Comparison of ENCODE assay signal across 39 cellular contexts in genomic region chr3:184192889-184193288, GRCh38. TPM values are rescaled to one million over a fixed set of nuclear protein-coding genes. Genes with fewer than 3 reads are reported as not detected.
"Had no signal": no experiment of that assay in that cellular context is flagged by ENCODE, and none has a peak within 500 bp of the region (broad histone marks: within the 10 kb centered on the region; RNA-seq: fewer than 3 reads in every experiment).

No MANE protein-coding gene starts in this region.

- DNase-seq: activated B cell treated with CpG ODN at 0.5 μM for 24 hours; activated CD4-positive, alpha-beta memory T cell treated with anti-CD3 and anti-CD28 coated beads for 36 hours; activated CD4-positive, alpha-beta T cell treated with anti-CD3 and anti-CD28 coated beads for 48 hours; activated CD8-positive, alpha-beta memory T cell treated with anti-CD3 and anti-CD28 coated beads, Interleukin-2, amount 10 ng/mL, durations not matched to agents 7 days and 5 days; activated CD8-positive, alpha-beta memory T cell treated with anti-CD3 and anti-CD28 coated beads, Interleukin-2, amount 50 U/mL, for 4 hours; activated CD8-positive, alpha-beta T cell treated with anti-CD3 and anti-CD28 coated beads, Interleukin-2, amount 10 ng/mL, durations not matched to agents 7 days and 5 days; activated effector memory CD4-positive, alpha-beta T cell treated with Interleukin-2 at 50 U/mL for 16 hours; activated gamma-delta T cell treated with Interleukin-2 at 50 U/mL for 16 hours; activated naive CD4-positive, alpha-beta T cell treated with anti-CD3 and anti-CD28 coated beads, Interleukin-2, amount 50 U/mL, for 16 hours; activated naive CD4-positive, alpha-beta T cell treated with Interleukin-2 at 50 U/mL for 16 hours; activated T-cell treated with anti-CD3 and anti-CD28 coated beads, Interleukin-2, amount 50 U/mL, for 4 hours; cortex of kidney; dermis blood vessel endothelial cell; effector CD4-positive, alpha-beta T cell; effector memory CD8-positive, alpha-beta T cell; esophagus squamous epithelium; foreskin melanocyte; heart right ventricle; SW 1271; T-helper 1 cell; T-helper 17 cell; T1000; WERI-Rb-1 had no signal

- H3K27me3 ChIP-seq: ascending aorta, breast epithelium, esophagus squamous epithelium, gastroesophageal sphincter, heart right ventricle had no signal

- H3K27me3 Mint-ChIP-seq: activated B cell treated with CpG ODN at 0.5 μM for 24 hours; activated CD4-positive, alpha-beta memory T cell treated with anti-CD3 and anti-CD28 coated beads for 36 hours; activated CD8-positive, alpha-beta memory T cell treated with anti-CD3 and anti-CD28 coated beads, Interleukin-2, amount 10 ng/mL, durations not matched to agents 7 days and 5 days; activated naive CD8-positive, alpha-beta T cell; activated T-helper 17 cell treated with anti-CD3 and anti-CD28 coated beads, Interleukin-2, amount 50 U/mL, for 72 hours; brain; central memory CD8-positive, alpha-beta T cell; effector memory CD8-positive, alpha-beta T cell; T-helper 17 cell had no signal

- H3K9me3 ChIP-seq: ascending aorta, breast epithelium, esophagus squamous epithelium, gastroesophageal sphincter, heart right ventricle had no signal

- H3K4me1 ChIP-seq: ascending aorta had no signal

- H3K4me1 Mint-ChIP-seq: activated T-helper 17 cell treated with anti-CD3 and anti-CD28 coated beads, Interleukin-2, amount 50 U/mL, for 72 hours had no signal

- H3K27ac Mint-ChIP-seq: activated B cell treated with CpG ODN at 0.5 μM for 24 hours; activated CD4-positive, alpha-beta memory T cell treated with anti-CD3 and anti-CD28 coated beads for 36 hours; activated CD8-positive, alpha-beta memory T cell treated with anti-CD3 and anti-CD28 coated beads, Interleukin-2, amount 10 ng/mL, durations not matched to agents 7 days and 5 days; activated CD8-positive, alpha-beta T cell treated with anti-CD3 and anti-CD28 coated beads, Interleukin-2, amount 10 ng/mL, durations not matched to agents 7 days and 5 days; activated naive CD8-positive, alpha-beta T cell; activated T-helper 17 cell treated with anti-CD3 and anti-CD28 coated beads, Interleukin-2, amount 50 U/mL, for 72 hours; brain; T-helper 17 cell; T-helper 2 cell treated with Interferon-gamma antibody and Interleukin-4, amounts not matched to agents 5 μg/mL and 100 μg/mL, for 36 hours had no signal

- H3K4me3 ChIP-seq: ascending aorta, breast epithelium, esophagus squamous epithelium, gastroesophageal sphincter, heart right ventricle had no signal

- FAIRE-seq: endometrium, endothelial cell of umbilical vein had no signal

- H3K27ac ChIP-seq: ascending aorta, breast epithelium, epithelial cell of prostate, esophagus squamous epithelium, gastroesophageal sphincter, heart right ventricle, WERI-Rb-1 had no signal

- H3K4me3 Mint-ChIP-seq: activated B cell treated with CpG ODN at 0.5 μM for 24 hours; activated CD4-positive, alpha-beta memory T cell treated with anti-CD3 and anti-CD28 coated beads for 36 hours; activated CD8-positive, alpha-beta memory T cell treated with anti-CD3 and anti-CD28 coated beads, Interleukin-2, amount 10 ng/mL, durations not matched to agents 7 days and 5 days; activated CD8-positive, alpha-beta T cell treated with anti-CD3 and anti-CD28 coated beads, Interleukin-2, amount 10 ng/mL, durations not matched to agents 7 days and 5 days; activated naive CD8-positive, alpha-beta T cell; activated T-cell treated with anti-CD3 and anti-CD28 coated beads, Interleukin-2, amount 50 U/mL, for 4 hours; activated T-helper 17 cell treated with anti-CD3 and anti-CD28 coated beads, Interleukin-2, amount 50 U/mL, for 72 hours; central memory CD8-positive, alpha-beta T cell; effector memory CD8-positive, alpha-beta T cell; T-helper 17 cell; T-helper 2 cell treated with Interferon-gamma antibody and Interleukin-4, amounts not matched to agents 5 μg/mL and 100 μg/mL, for 36 hours had no signal

- ATAC-seq: activated CD4-positive, CD25-positive, alpha-beta regulatory T cell treated with anti-CD3 and anti-CD28 coated beads, Interleukin-2, amount 50 U/mL, for 24 hours; activated CD8-positive, alpha-beta memory T cell treated with anti-CD3 and anti-CD28 coated beads, Interleukin-2, amount 10 ng/mL, durations not matched to agents 7 days and 5 days; activated CD8-positive, alpha-beta T cell treated with anti-CD3 and anti-CD28 coated beads, Interleukin-2, amount 10 ng/mL, durations not matched to agents 7 days and 5 days; activated T-cell treated with anti-CD3 and anti-CD28 coated beads, Interleukin-2, amount 50 U/mL, for 4 hours; activated T-helper 17 cell treated with anti-CD3 and anti-CD28 coated beads, Interleukin-2, amount 50 U/mL, for 72 hours; effector memory CD8-positive, alpha-beta T cell; gastroesophageal sphincter; heart right ventricle; T-helper 17 cell had no signal

- H3K9me3 Mint-ChIP-seq: activated B cell treated with CpG ODN at 0.5 μM for 24 hours; activated CD4-positive, alpha-beta memory T cell treated with anti-CD3 and anti-CD28 coated beads for 36 hours; activated T-cell treated with anti-CD3 and anti-CD28 coated beads, Interleukin-2, amount 50 U/mL, for 4 hours; activated T-helper 17 cell treated with anti-CD3 and anti-CD28 coated beads, Interleukin-2, amount 50 U/mL, for 72 hours; brain; central memory CD8-positive, alpha-beta T cell; effector memory CD8-positive, alpha-beta T cell; T-helper 2 cell treated with Interferon-gamma antibody and Interleukin-4, amounts not matched to agents 5 μg/mL and 100 μg/mL, for 36 hours had no signal

RNA-seq across cellular contexts. Expression of gene VWA5B2, which starts 36.5 kb away (rescaled TPM):
- total RNA-seq: activated CD4-positive, alpha-beta memory T cell treated with anti-CD3 and anti-CD28 coated beads for 36 hours; activated CD8-positive, alpha-beta memory T cell treated with anti-CD3 and anti-CD28 coated beads for 36 hours; activated CD8-positive, alpha-beta memory T cell treated with anti-CD3 and anti-CD28 coated beads, Interleukin-2, amount 10 ng/mL, durations not matched to agents 7 days and 5 days; activated CD8-positive, alpha-beta T cell treated with anti-CD3 and anti-CD28 coated beads, Interleukin-2, amount 10 ng/mL, durations not matched to agents 7 days and 5 days; activated T-helper 17 cell treated with anti-CD3 and anti-CD28 coated beads, Interleukin-2, amount 50 U/mL, for 72 hours; cardiac septum; endothelial cell of umbilical vein; fibroblast of lung; fibroblast of villous mesenchyme; T-helper 17 cell had no signal
